Comparison of ENCODE assay signal across 27 cellular contexts in the genomic region with DNA sequence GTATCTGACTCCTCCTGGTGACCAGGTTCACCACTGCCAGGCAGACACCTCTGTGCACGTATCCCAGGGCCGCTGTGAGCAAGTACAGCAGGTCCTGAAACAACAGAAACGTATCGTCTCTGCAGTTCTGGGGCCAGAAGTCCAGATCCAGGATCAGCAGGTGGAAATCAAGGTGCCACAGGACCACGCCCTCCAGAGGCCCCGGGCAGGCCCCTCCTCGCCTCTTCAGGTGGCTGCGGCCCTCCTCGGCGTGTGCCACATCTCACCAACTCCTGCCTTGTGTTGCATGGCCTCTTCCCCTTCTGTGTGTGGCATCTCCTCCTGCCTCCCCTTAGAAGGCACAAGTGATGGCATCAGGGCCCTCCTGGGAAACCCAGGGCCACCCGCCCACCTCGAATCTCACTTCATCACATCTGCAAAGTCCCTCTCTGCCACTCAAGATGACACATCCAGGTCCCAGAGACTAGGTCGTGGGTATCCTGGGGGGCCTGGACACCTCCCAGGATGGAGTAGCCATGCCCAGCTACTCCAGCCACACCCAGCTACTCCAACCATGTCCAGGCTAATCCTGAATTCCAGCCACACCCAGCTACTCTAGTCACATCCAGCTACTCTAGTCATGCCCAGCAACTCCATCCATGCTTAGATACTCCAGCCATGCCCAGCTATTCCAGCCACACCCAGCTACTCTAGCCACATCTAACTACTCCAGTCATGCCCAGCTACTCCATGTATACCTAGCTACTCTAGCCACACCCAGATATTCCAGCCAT. TPM values are rescaled to one million over a fixed set of nuclear protein-coding genes. Genes with fewer than 3 reads are reported as not detected.
DNase-seq lines count a peak whose midpoint lies in the region; ATAC-seq and TF ChIP-seq lines count a peak whose summit lies in the region.
"Had no signal": no experiment of that assay in that cellular context is flagged by ENCODE, and none has a peak within 500 bp of the region (broad histone marks: within the 10 kb centered on the region; RNA-seq: fewer than 3 reads in every experiment).

No MANE protein-coding gene starts in this region.

- H3K4me1 ChIP-seq in right atrium auricular region, result no peaks in the 10 kb centered on the region
- peaks cover 0 to 7% (median 0%) of the 10 kb centered on the region in 9 donors for H3K4me1 ChIP-seq in heart right ventricle
- no peaks in the 10 kb centered on the region for H3K4me1 ChIP-seq in transverse colon
- no peaks in the 10 kb centered on the region for H3K4me1 ChIP-seq in Caco-2
- H3K4me1 ChIP-seq: A549, body of pancreas, gastrocnemius medialis, SJCRH30, thyroid gland had no signal

- BruUV-seq in Caco-2 (replicated peaks; lab: Mats Ljungman, UMichigan), result no TSS peak

- intact Hi-C loops in heart right ventricle (cut with DNase I), result no loop called here
- intact Hi-C loops in transverse colon (cut with DNase I; ENCODE audit: low total_unique reads), result no loop called here
- intact Hi-C loops in Caco-2 (cut with micrococcal nuclease; ENCODE audit: unreplicated experiment), result no loop called here

- H3K4me1 Mint-ChIP-seq in WTC11 (no peaks in the 10 kb centered on the region), nephron progenitor cell (no peaks in the 10 kb centered on the region), Caco-2 (ENCODE audit: low read depth, unreplicated experiment) (no peaks in the 10 kb centered on the region)

- H3K4me3 Mint-ChIP-seq in WTC11 (no peak overlapping the region), nephron progenitor cell (no peak overlapping the region), Caco-2 (ENCODE audit: unreplicated experiment) (no peak overlapping the region)
- H3K4me3 Mint-ChIP-seq: natural killer cell had no signal

- H3K9me3 ChIP-seq in right atrium auricular region (no peaks in the 10 kb centered on the region), heart right ventricle (peaks cover 0 to 4% (median 0%) of the 10 kb centered on the region in 11 donors), transverse colon (no peaks in the 10 kb centered on the region), Caco-2 (no peaks in the 10 kb centered on the region)
- H3K9me3 ChIP-seq: A549, body of pancreas, gastrocnemius medialis, SJCRH30, thyroid gland had no signal

- in situ Hi-C loops in transverse colon (cut with MboI; ENCODE audit: low pct_ligation_motif_present in 1 of 4, low pct_unique_long_range_greater_than_20kb in 1 of 4, low sequenced_read_pairs in 3 of 4), result no loop called here

- no peak for TF ChIP-seq POLR2A in transverse colon (IDR thresholded peaks at IDR 0.05)

- H3K27ac Mint-ChIP-seq in WTC11 (peak overlapping the region; percentile 68; the same call in 1 of the 2 replicates), nephron progenitor cell (peak overlapping the region; percentile 49), Caco-2 (ENCODE audit: unreplicated experiment) (no peak overlapping the region)
- H3K27ac Mint-ChIP-seq: natural killer cell had no signal

- 93 to 96% methylated on average over 13 of the region's 13 CpGs for WGBS in heart right ventricle, 2 donors
- 92% methylated on average over 4 to 13 of the region's 13 CpGs for WGBS in transverse colon (ENCODE audit: low coverage in 1 of 2), 2 donors

- TF ChIP-seq EP300 in transverse colon (IDR thresholded peaks at IDR 0.05; ENCODE audit: low read depth), result no peak

- H3K4me3 ChIP-seq in right atrium auricular region (no peak overlapping the region), heart right ventricle (no peak overlapping the region), transverse colon (no peak overlapping the region), Caco-2 (ENCODE audit: low read depth, low read length) (no peak overlapping the region)
- H3K4me3 ChIP-seq: A549, body of pancreas, gastrocnemius medialis, SJCRH30, smooth muscle cell, thyroid gland had no signal

- H3K27ac ChIP-seq in right atrium auricular region, result peak overlapping the region; percentile 39 to 45
- no peak overlapping the region for H3K27ac ChIP-seq in heart right ventricle
- peak overlapping the region in 3 of 4 donors; percentile 27 to 59 (median 36) for H3K27ac ChIP-seq in transverse colon
- H3K27ac ChIP-seq: A549, body of pancreas, gastrocnemius medialis, thyroid gland had no signal

- POLR2A ChIA-PET in WTC11 (lab: Charles Lee) (interaction anchor here (0.6 kb wide), 1 partner anchor 37 kb away, joined by 4 read pairs; no protein-coding TSS in a partner anchor), Caco-2 (lab: Charles Lee) (no interaction called here)

- no peaks in the 10 kb centered on the region for H3K27me3 Mint-ChIP-seq in WTC11 (ENCODE audit: low read depth)
- no peaks in the 10 kb centered on the region for H3K27me3 Mint-ChIP-seq in nephron progenitor cell (ENCODE audit: low read depth, poor library complexity)
- no peaks in the 10 kb centered on the region for H3K27me3 Mint-ChIP-seq in Caco-2 (ENCODE audit: insufficient read depth, unreplicated experiment)

- no peak for TF ChIP-seq CTCF in right atrium auricular region (IDR thresholded peaks at IDR 0.05)
- no peak for TF ChIP-seq CTCF in heart right ventricle (IDR thresholded peaks at IDR 0.05)
- TF ChIP-seq CTCF in WTC11 (IDR thresholded peaks at IDR 0.05), result no peak
- no peak for TF ChIP-seq CTCF in nephron progenitor cell (IDR thresholded peaks at IDR 0.05)
- no peak for TF ChIP-seq CTCF in transverse colon (IDR thresholded peaks at IDR 0.05)
- no peak for TF ChIP-seq CTCF in Caco-2 (IDR thresholded peaks at IDR 0.05; ENCODE audit: insufficient read depth in 1 of 2, low read depth in 1 of 2, low read length in 1 of 2, severe bottlenecking in 1 of 2, unreplicated experiment in 1 of 2)

- ATAC-seq in heart right ventricle, result no peak
- no peak for ATAC-seq in WTC11
- ATAC-seq in HG03039 (IDR thresholded peaks at IDR 0.05; ENCODE audit: unreplicated experiment), result no peak
- ATAC-seq: A549; body of pancreas; gastrocnemius medialis; natural killer cell; stimulated activated naive CD8-positive, alpha-beta T cell treated with anti-CD3 and anti-CD28 coated beads, Interleukin-15, Interleukin-2, amounts not matched to agents 100 U/mL and 50 U/mL, for 24 hours had no signal

- no peaks in the 10 kb centered on the region for H3K36me3 ChIP-seq in right atrium auricular region
- peaks cover 0 to 8% (median 0%) of the 10 kb centered on the region in 9 donors for H3K36me3 ChIP-seq in heart right ventricle
- no peaks in the 10 kb centered on the region for H3K36me3 ChIP-seq in transverse colon
- peaks cover 4% of the 10 kb centered on the region; the same call in 1 of the 2 replicates for H3K36me3 ChIP-seq in Caco-2 (ENCODE audit: control insufficient read depth, insufficient read depth, low read length)
- H3K36me3 ChIP-seq: gastrocnemius medialis, SJCRH30, thyroid gland had no signal

- H3K27me3 ChIP-seq in right atrium auricular region, result no peaks in the 10 kb centered on the region
- H3K27me3 ChIP-seq in heart right ventricle, result no peaks in the 10 kb centered on the region
- H3K27me3 ChIP-seq in transverse colon, result no peaks in the 10 kb centered on the region
- H3K27me3 ChIP-seq in Caco-2 (replicated peaks; ENCODE audit: control insufficient read depth, insufficient read depth, low read length), result no peaks in the 10 kb centered on the region
- H3K27me3 ChIP-seq: body of pancreas, gastrocnemius medialis, SJCRH30, thyroid gland had no signal

- CTCF ChIA-PET in WTC11 (lab: Charles Lee) (interaction anchor here (0.7 to 1.1 kb wide), 2 partner anchors 8 to 13 kb away, joined by 3 to 6 read pairs; no protein-coding TSS in a partner anchor), Caco-2 (lab: Charles Lee) (no interaction called here)

- H3K36me3 Mint-ChIP-seq in WTC11 (peaks cover 45% of the 10 kb centered on the region), nephron progenitor cell (ENCODE audit: low read depth) (peaks cover 46% of the 10 kb centered on the region), Caco-2 (ENCODE audit: insufficient read depth, unreplicated experiment) (peaks cover 60% of the 10 kb centered on the region)

- H3K9me3 Mint-ChIP-seq in WTC11 (peaks cover 18% of the 10 kb centered on the region), nephron progenitor cell (peaks cover 3% of the 10 kb centered on the region), Caco-2 (ENCODE audit: unreplicated experiment) (peaks cover 11% of the 10 kb centered on the region)

- DNase-seq in right atrium auricular region (ENCODE audit: low spot score) (no peak), heart right ventricle (no peak), WTC11 (ENCODE audit: low spot score) (no peak), nephron progenitor cell (no peak), transverse colon (no peak), Caco-2 (no peak), NCI-H82 (lab: John Stamatoyannopoulos, UW) (no peak)
- DNase-seq: activated CD4-positive, alpha-beta T cell treated with anti-CD3 and anti-CD28 coated beads for 4 hours; activated effector memory CD4-positive, alpha-beta T cell treated with anti-CD3 and anti-CD28 coated beads, Interleukin-2, amount 50 U/mL, for 16 hours; activated T-cell treated with anti-CD3 and anti-CD28 coated beads, Interleukin-2, amount 50 U/mL, for 1 hour; body of pancreas; gastrocnemius medialis; hippocampal formation; MM.1S; natural killer cell; NCI-H1436; NCI-H2081 treated with DMSO at 0.1 percent for 48 hours; NCI-H345; NCI-H69; stimulated activated CD4-positive, alpha-beta T cell treated with anti-CD3 and anti-CD28 coated beads, Interleukin-1b, Interleukin-23, amount 100 ng/mL, for 48 hours; stimulated activated naive CD8-positive, alpha-beta T cell treated with anti-CD3 and anti-CD28 coated beads, Interleukin-15, Interleukin-2, amounts not matched to agents 100 U/mL and 50 U/mL, for 24 hours; SW 1271; thyroid gland had no signal

TF ChIP-seq in WTC11, 78 proteins besides CTCF, POLR2A, EP300 and RAD21 (continues in another document):
- no peak for TF ChIP-seq CREB1 (CRISPR knock-in tag; IDR thresholded peaks at IDR 0.05)
- TF ChIP-seq, protein P1, sequence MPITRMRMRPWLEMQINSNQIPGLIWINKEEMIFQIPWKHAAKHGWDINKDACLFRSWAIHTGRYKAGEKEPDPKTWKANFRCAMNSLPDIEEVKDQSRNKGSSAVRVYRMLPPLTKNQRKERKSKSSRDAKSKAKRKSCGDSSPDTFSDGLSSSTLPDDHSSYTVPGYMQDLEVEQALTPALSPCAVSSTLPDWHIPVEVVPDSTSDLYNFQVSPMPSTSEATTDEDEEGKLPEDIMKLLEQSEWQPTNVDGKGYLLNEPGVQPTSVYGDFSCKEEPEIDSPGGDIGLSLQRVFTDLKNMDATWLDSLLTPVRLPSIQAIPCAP (CRISPR knock-in tag; IDR thresholded peaks at IDR 0.05), result no peak
- TF ChIP-seq HMGA2 (CRISPR knock-in tag; IDR thresholded peaks at IDR 0.05), result no peak

RNA-seq across cellular contexts. Expression of a gene that starts 52.6 kb away (rescaled TPM):
- 10 to 100 TPM; 19.0 to 35.5 TPM for total RNA-seq in right atrium auricular region
- total RNA-seq in heart right ventricle, result 10 to 100 TPM; 18.0 to 30.0 (median 25.3) TPM
- polyA plus RNA-seq in heart right ventricle, result 10 to 100 TPM; 10.4 to 12.8 TPM
- total RNA-seq in WTC11 (2021), result 55.5 to 62.2 TPM (median 56.0 TPM) in 3 replicates
- 10 to 100 TPM; 20.5 to 97.3 (median 34.6) TPM for total RNA-seq in transverse colon
- total RNA-seq in Caco-2 (2022), result 51.4 and 53.4 TPM in 2 replicates

RNA-seq across cellular contexts. Expression of a gene that starts 53.2 kb away (rescaled TPM):
- total RNA-seq in right atrium auricular region (10 to 100 TPM; 15.1 to 15.9 TPM), heart right ventricle (10 to 100 TPM; 14.5 to 24.5 (median 21.2) TPM), WTC11 (2021) (40.8 to 44.1 TPM (median 43.6 TPM) in 3 replicates), transverse colon (10 to 100 TPM; 15.7 to 53.9 (median 16.9) TPM), Caco-2 (2022) (56.6 and 60.0 TPM in 2 replicates)
- polyA plus RNA-seq in heart right ventricle, result 10 to 100 TPM in 1 of 2 donors, 1 to 10 TPM in 1; 5.0 to 15.7 TPM

Comparison
In these comparisons a context has a peak if more than half of its experiments do, and no peak if none do; other contexts are left out.
1. H3K27ac ChIP-seq: peak in right atrium auricular region (2 of 2) and transverse colon (3 of 4); none in heart right ventricle (0 of 10).